ENCODE assay signal across 11 cellular contexts in genomic region chr21:46320331-46320801, GRCh38. TPM values are rescaled to one million over a fixed set of nuclear protein-coding genes. Genes with fewer than 3 reads are reported as not detected.
A peak's percentile ranks its signal among the peaks of the same experiment; 100 is the strongest.
DNase-seq lines count a peak whose midpoint lies in the region; ATAC-seq and TF ChIP-seq lines count a peak whose summit lies in the region.
"Had no signal": no experiment of that assay in that cellular context is flagged by ENCODE, and none has a peak within 500 bp of the region (broad histone marks: within the 10 kb centered on the region; RNA-seq: fewer than 3 reads in every experiment).

No MANE protein-coding gene starts in this region.

- no peaks in the 10 kb centered on the region for H3K36me3 ChIP-seq in ectodermal cell (ENCODE audit: control insufficient read depth, insufficient read depth, low read length)
- H3K36me3 ChIP-seq in lower lobe of right lung: no peaks in the 10 kb centered on the region
- H3K36me3 ChIP-seq: thyroid gland had no signal

- TF ChIP-seq CTCF in lower lobe of right lung (IDR thresholded peaks at IDR 0.05): no peak

- H3K4me1 ChIP-seq in ectodermal cell (ENCODE audit: control insufficient read depth, insufficient read depth, low read length) (peaks cover 38% of the 10 kb centered on the region), lower lobe of right lung (peaks cover 21% of the 10 kb centered on the region)

- H3K9me3 ChIP-seq in ectodermal cell (ENCODE audit: control insufficient read depth, low read length) (no peaks in the 10 kb centered on the region), lower lobe of right lung (no peaks in the 10 kb centered on the region)
- H3K9me3 ChIP-seq: thyroid gland had no signal

- no peaks in the 10 kb centered on the region for H3K27me3 ChIP-seq in ectodermal cell (ENCODE audit: control insufficient read depth, insufficient read depth, low read length, poor library complexity, severe bottlenecking)
- no peaks in the 10 kb centered on the region for H3K27me3 ChIP-seq in lower lobe of right lung (ENCODE audit: low read depth)
- H3K27me3 ChIP-seq: thyroid gland had no signal

- DNase-seq in GDM1 (lab: John Stamatoyannopoulos, UW) (peak; percentile 47), Kasumi-1 (lab: John Stamatoyannopoulos, UW) (peak; percentile 13 to 15), head of caudate nucleus (no peak), HPDE6-E6E7 (ENCODE audit: extremely low spot score) (no peak), lower lobe of right lung (no peak)
- DNase-seq: activated naive CD4-positive, alpha-beta T cell treated with anti-CD3 and anti-CD28 coated beads, Interleukin-2, amount 50 U/mL, for 16 hours; NCI-H510A; stimulated activated CD4-positive, alpha-beta T cell treated with anti-CD3 and anti-CD28 coated beads, Interleukin-4, amount 100 ng/mL, for 1 hour; T-helper 9 cell; thyroid gland had no signal

- H3K4me3 ChIP-seq in ectodermal cell (ENCODE audit: insufficient read depth, low read depth, low read length) (peak overlapping the region; percentile 9), lower lobe of right lung (no peak overlapping the region)
- H3K4me3 ChIP-seq: thyroid gland had no signal

- WGBS in ectodermal cell, 2 experiments: 87 to 92% methylated on average over 4 of the region's 4 CpGs

- intact Hi-C loops in head of caudate nucleus (cut with DNase I): loop anchor here (5.0 kb wide), 1 partner anchor 33 kb away; the partner anchor contains the start of genes MCM3AP and YBEY
- intact Hi-C loops in lower lobe of right lung (cut with DNase I): no loop called here

- no peak for ATAC-seq in lower lobe of right lung

- H3K27ac ChIP-seq in ectodermal cell (ENCODE audit: insufficient read depth, low read depth, low read length, poor library complexity, severe bottlenecking) (no peak overlapping the region), lower lobe of right lung (no peak overlapping the region)
- H3K27ac ChIP-seq: thyroid gland had no signal

RNA-seq across cellular contexts. Expression of gene C21orf58, which starts 3.3 kb away (rescaled TPM):
- 41.3 TPM for polyA plus RNA-seq in ectodermal cell (2013, experiment 1 of 4)
- polyA plus RNA-seq in ectodermal cell (2013, experiment 2 of 4): 33.1 TPM
- polyA plus RNA-seq in ectodermal cell (2013, experiment 3 of 4): 24.3 TPM
- 26.7 TPM for polyA plus RNA-seq in ectodermal cell (2013, experiment 4 of 4)
- total RNA-seq in lower lobe of right lung: 9.5 TPM

RNA-seq across cellular contexts. Expression of gene PCNT, which starts 3.6 kb away (rescaled TPM):
- polyA plus RNA-seq in ectodermal cell (2013, experiment 1 of 4): 36.7 TPM
- polyA plus RNA-seq in ectodermal cell (2013, experiment 2 of 4): 38.8 TPM
- 28.8 TPM for polyA plus RNA-seq in ectodermal cell (2013, experiment 3 of 4)
- 27.7 TPM for polyA plus RNA-seq in ectodermal cell (2013, experiment 4 of 4)
- 36.5 TPM for total RNA-seq in lower lobe of right lung

RNA-seq across cellular contexts. Expression of gene YBEY, which starts 34.2 kb away (rescaled TPM):
- 47.5 TPM for polyA plus RNA-seq in ectodermal cell (2013, experiment 1 of 4)
- 45.8 TPM for polyA plus RNA-seq in ectodermal cell (2013, experiment 2 of 4)
- 46.7 TPM for polyA plus RNA-seq in ectodermal cell (2013, experiment 3 of 4)
- polyA plus RNA-seq in ectodermal cell (2013, experiment 4 of 4): 48.8 TPM
- total RNA-seq in lower lobe of right lung: 20.4 TPM

RNA-seq across cellular contexts. Expression of gene MCM3AP, which starts 35.0 kb away (rescaled TPM):
- 117 TPM for polyA plus RNA-seq in ectodermal cell (2013, experiment 1 of 4)
- 117 TPM for polyA plus RNA-seq in ectodermal cell (2013, experiment 2 of 4)
- polyA plus RNA-seq in ectodermal cell (2013, experiment 3 of 4): 94.0 TPM
- 101 TPM for polyA plus RNA-seq in ectodermal cell (2013, experiment 4 of 4)
- total RNA-seq in lower lobe of right lung: 96.2 TPM

Comparison
In these comparisons a context has a peak if more than half of its experiments do, and no peak if none do; other contexts are left out.
1. DNase-seq: peak in GDM1 (single experiment) and Kasumi-1 (2 of 2); none in head of caudate nucleus (0 of 42), HPDE6-E6E7 (single experiment) and lower lobe of right lung (single experiment).